Comparison of ENCODE assay signal across 12 cellular contexts in the genomic region with DNA sequence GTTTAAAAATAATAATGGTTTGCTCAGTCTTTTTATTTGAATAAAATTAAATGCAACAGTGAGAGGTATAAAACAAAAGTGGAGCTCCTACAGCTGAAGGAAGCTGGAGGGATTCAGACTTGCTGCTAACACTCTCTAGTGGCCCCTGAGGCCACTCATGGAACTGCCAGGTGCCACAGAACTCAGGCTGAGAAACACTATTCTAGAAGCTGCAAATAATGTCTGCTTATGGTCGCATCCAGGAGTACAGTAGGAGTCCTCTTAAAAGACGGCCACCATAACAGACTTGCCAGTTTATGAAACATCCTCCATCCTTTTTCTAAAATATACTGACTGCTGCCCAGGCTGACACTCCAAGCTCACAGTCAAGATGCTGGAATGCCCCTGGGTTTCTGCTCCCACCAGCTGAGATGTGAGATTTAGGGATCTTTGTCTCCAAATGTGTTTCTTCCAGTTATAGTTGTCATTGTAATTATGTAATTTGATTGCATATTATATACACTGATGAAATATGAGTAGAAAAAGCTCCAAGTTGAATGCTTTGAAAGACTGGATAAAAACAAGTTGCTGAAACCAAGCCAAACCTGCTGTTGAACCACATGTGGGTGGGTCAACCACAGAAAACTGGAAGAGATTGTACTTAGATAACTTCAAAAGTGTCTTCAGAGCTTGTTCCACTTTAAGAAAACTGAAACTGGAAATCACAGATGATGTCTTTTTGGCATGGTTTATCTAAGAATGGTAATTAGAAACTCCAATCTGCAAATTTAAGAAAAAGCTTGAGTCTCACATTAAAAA.
DNase-seq lines count a peak whose midpoint lies in the region; ATAC-seq and TF ChIP-seq lines count a peak whose summit lies in the region.
"Had no signal": no experiment of that assay in that cellular context is flagged by ENCODE, and none has a peak within 500 bp of the region (broad histone marks: within the 10 kb centered on the region; RNA-seq: fewer than 3 reads in every experiment).

No MANE protein-coding gene starts in this region.

- intact Hi-C loops in activated T-helper 1 cell treated with anti-CD3 and anti-CD28 coated beads, Interleukin-12 subunit alpha, Interleukin-12 subunit beta, Interleukin-2, Interleukin-4 antibody, amounts not matched to agents 30 ng/mL and 10 ng/mL and 1 ng/mL, durations not matched to agents 14 hours and 24 hours and 36 hours (cut with micrococcal nuclease): loop anchor here (1.0 to 5.0 kb wide), 5 partner anchors 23 to 261 kb away; a partner anchor contains a TSS
- intact Hi-C loops in naive thymus-derived CD4-positive, alpha-beta T cell (cut with micrococcal nuclease): loop anchor here in 1 of 2 donors (1.0 to 5.0 kb wide), 3 partner anchors 161 to 256 kb away; a partner anchor contains a TSS
- intact Hi-C loops in ascending aorta (cut with DNase I): no loop called here

- CTCF ChIA-PET in activated CD4-positive, alpha-beta T cell treated with anti-CD3 and anti-CD28 coated beads, Interleukin-2, amount 10 ng/mL, durations not matched to agents 7 days and 5 days (lab: Charles Lee): interaction anchor here (0.7 to 1.3 kb wide), 2 partner anchors 22 to 27 kb away, joined by 3 to 4 read pairs; no protein-coding TSS in a partner anchor
- CTCF ChIA-PET in naive thymus-derived CD4-positive, alpha-beta T cell (lab: Charles Lee): interaction anchor here (0.5 to 0.8 kb wide), 4 partner anchors 297 to 1131 kb away, joined by 3 read pairs; no protein-coding TSS in a partner anchor

- peaks cover 0 to 5% of the 10 kb centered on the region in 2 donors for H3K4me1 ChIP-seq in naive thymus-derived CD4-positive, alpha-beta T cell (ENCODE audit: control insufficient read depth in 2 of 2, insufficient read depth in 2 of 2, low read length in 2 of 2)
- no peaks in the 10 kb centered on the region for H3K4me1 ChIP-seq in ascending aorta

- no peak overlapping the region for H3K27ac ChIP-seq in naive thymus-derived CD4-positive, alpha-beta T cell (ENCODE audit: low read depth, low read length)
- H3K27ac ChIP-seq in ascending aorta: no peak overlapping the region

- H3K27me3 ChIP-seq in naive thymus-derived CD4-positive, alpha-beta T cell (ENCODE audit: control insufficient read depth in 2 of 2, insufficient read depth in 2 of 2, low read length in 2 of 2): no peaks in the 10 kb centered on the region
- H3K27me3 ChIP-seq in ascending aorta: no peaks in the 10 kb centered on the region

- H3K36me3 Mint-ChIP-seq in activated CD4-positive, alpha-beta T cell treated with anti-CD3 and anti-CD28 coated beads, Interleukin-2, amount 10 ng/mL, durations not matched to agents 7 days and 5 days (ENCODE audit: low read depth): peaks cover 91% of the 10 kb centered on the region
- H3K36me3 Mint-ChIP-seq in activated T-helper 1 cell treated with anti-CD3 and anti-CD28 coated beads, Interleukin-12 subunit alpha, Interleukin-12 subunit beta, Interleukin-2, Interleukin-4 antibody, amounts not matched to agents 30 ng/mL and 10 ng/mL and 1 ng/mL, durations not matched to agents 14 hours and 24 hours and 36 hours (ENCODE audit: low read depth): peaks cover 73% of the 10 kb centered on the region
- H3K36me3 Mint-ChIP-seq in naive thymus-derived CD4-positive, alpha-beta T cell: peaks cover 42 to 92% (median 88%) of the 10 kb centered on the region in 5 donors

- H3K9me3 ChIP-seq in naive thymus-derived CD4-positive, alpha-beta T cell (ENCODE audit: control insufficient read depth in 2 of 3, low read length in 3 of 3): peaks cover 8 to 67% (median 28%) of the 10 kb centered on the region in 3 experiments
- H3K9me3 ChIP-seq in ascending aorta: peaks cover 21 to 38% of the 10 kb centered on the region in 2 donors

- peaks cover 76% of the 10 kb centered on the region for H3K9me3 Mint-ChIP-seq in activated CD4-positive, alpha-beta T cell treated with anti-CD3 and anti-CD28 coated beads, Interleukin-2, amount 10 ng/mL, durations not matched to agents 7 days and 5 days
- peaks cover 73% of the 10 kb centered on the region for H3K9me3 Mint-ChIP-seq in activated T-helper 1 cell treated with anti-CD3 and anti-CD28 coated beads, Interleukin-12 subunit alpha, Interleukin-12 subunit beta, Interleukin-2, Interleukin-4 antibody, amounts not matched to agents 30 ng/mL and 10 ng/mL and 1 ng/mL, durations not matched to agents 14 hours and 24 hours and 36 hours
- peaks cover 13 to 100% (median 72%) of the 10 kb centered on the region in 11 donors for H3K9me3 Mint-ChIP-seq in naive thymus-derived CD4-positive, alpha-beta T cell

- H3K27me3 Mint-ChIP-seq in activated CD4-positive, alpha-beta T cell treated with anti-CD3 and anti-CD28 coated beads, Interleukin-2, amount 10 ng/mL, durations not matched to agents 7 days and 5 days: no peaks in the 10 kb centered on the region
- no peaks in the 10 kb centered on the region for H3K27me3 Mint-ChIP-seq in activated T-helper 1 cell treated with anti-CD3 and anti-CD28 coated beads, Interleukin-12 subunit alpha, Interleukin-12 subunit beta, Interleukin-2, Interleukin-4 antibody, amounts not matched to agents 30 ng/mL and 10 ng/mL and 1 ng/mL, durations not matched to agents 14 hours and 24 hours and 36 hours (ENCODE audit: insufficient read depth)
- H3K27me3 Mint-ChIP-seq in naive thymus-derived CD4-positive, alpha-beta T cell: no peaks in the 10 kb centered on the region
- H3K27me3 Mint-ChIP-seq: activated T-helper 17 cell treated with anti-CD3 and anti-CD28 coated beads, Interleukin-2, amount 50 U/mL, for 72 hours had no signal

- H3K27ac Mint-ChIP-seq in activated CD4-positive, alpha-beta T cell treated with anti-CD3 and anti-CD28 coated beads, Interleukin-2, amount 10 ng/mL, durations not matched to agents 7 days and 5 days: peak overlapping the region; percentile 90
- peak overlapping the region; percentile 65 for H3K27ac Mint-ChIP-seq in activated T-helper 1 cell treated with anti-CD3 and anti-CD28 coated beads, Interleukin-12 subunit alpha, Interleukin-12 subunit beta, Interleukin-2, Interleukin-4 antibody, amounts not matched to agents 30 ng/mL and 10 ng/mL and 1 ng/mL, durations not matched to agents 14 hours and 24 hours and 36 hours
- peak overlapping the region in 8 of 9 donors; percentile 57 to 95 (median 90) for H3K27ac Mint-ChIP-seq in naive thymus-derived CD4-positive, alpha-beta T cell
- H3K27ac Mint-ChIP-seq: activated T-helper 17 cell treated with anti-CD3 and anti-CD28 coated beads, Interleukin-2, amount 50 U/mL, for 72 hours had no signal

- POLR2A ChIA-PET in activated CD4-positive, alpha-beta T cell treated with anti-CD3 and anti-CD28 coated beads, Interleukin-2, amount 10 ng/mL, durations not matched to agents 7 days and 5 days (lab: Charles Lee): interaction anchor here (0.5 kb wide), 1 partner anchor 213 kb away, joined by 5 read pairs; no protein-coding TSS in a partner anchor
- POLR2A ChIA-PET in naive thymus-derived CD4-positive, alpha-beta T cell (lab: Charles Lee): no interaction called here

- peak; percentile 79 for DNase-seq in activated CD4-positive, alpha-beta T cell treated with anti-CD3 and anti-CD28 coated beads, Interleukin-2, amount 10 ng/mL, durations not matched to agents 7 days and 5 days
- DNase-seq in activated CD4-positive, alpha-beta T cell treated with anti-CD3 and anti-CD28 coated beads for 48 hours: no peak
- DNase-seq in Jurkat, Clone E6-1 (ENCODE audit: low read depth, low spot score): peak; percentile 92
- DNase-seq in activated T-helper 1 cell treated with anti-CD3 and anti-CD28 coated beads, Interleukin-12 subunit alpha, Interleukin-12 subunit beta, Interleukin-2, Interleukin-4 antibody, amounts not matched to agents 30 ng/mL and 10 ng/mL and 1 ng/mL, durations not matched to agents 14 hours and 24 hours and 36 hours (ENCODE audit: low spot score): peak; percentile 59
- DNase-seq in naive thymus-derived CD4-positive, alpha-beta T cell: peak in 8 of 9 donors; percentile 31 to 78 (median 62)
- DNase-seq in NCI-H2029 treated with DMSO at 0.1 percent for 48 hours (lab: John Stamatoyannopoulos, UW) (no peak), ascending aorta (ENCODE audit: low spot score in 2 of 2) (no peak)
- DNase-seq: activated CD4-positive, alpha-beta T cell treated with anti-CD3 and anti-CD28 coated beads for 1 hour; glutamatergic neuron; SW 1271 had no signal

- peaks cover 46% of the 10 kb centered on the region for H3K4me1 Mint-ChIP-seq in activated CD4-positive, alpha-beta T cell treated with anti-CD3 and anti-CD28 coated beads, Interleukin-2, amount 10 ng/mL, durations not matched to agents 7 days and 5 days
- H3K4me1 Mint-ChIP-seq in activated T-helper 1 cell treated with anti-CD3 and anti-CD28 coated beads, Interleukin-12 subunit alpha, Interleukin-12 subunit beta, Interleukin-2, Interleukin-4 antibody, amounts not matched to agents 30 ng/mL and 10 ng/mL and 1 ng/mL, durations not matched to agents 14 hours and 24 hours and 36 hours (ENCODE audit: low read depth): peaks cover 51% of the 10 kb centered on the region
- H3K4me1 Mint-ChIP-seq in naive thymus-derived CD4-positive, alpha-beta T cell: peaks cover 11 to 70% (median 63%) of the 10 kb centered on the region in 7 donors

- ATAC-seq in naive thymus-derived CD4-positive, alpha-beta T cell: peak; percentile 29
- no peak for ATAC-seq in GM19467 (IDR thresholded peaks at IDR 0.05; ENCODE audit: unreplicated experiment)
- ATAC-seq: activated T-helper 17 cell treated with anti-CD3 and anti-CD28 coated beads, Interleukin-2, amount 50 U/mL, for 72 hours had no signal

- peaks cover 0 to 27% (median 10%) of the 10 kb centered on the region in 3 experiments for H3K36me3 ChIP-seq in naive thymus-derived CD4-positive, alpha-beta T cell (ENCODE audit: control insufficient read depth in 2 of 3, insufficient read depth in 3 of 3, low read length in 3 of 3)
- no peaks in the 10 kb centered on the region for H3K36me3 ChIP-seq in ascending aorta

- H3K4me3 Mint-ChIP-seq in activated CD4-positive, alpha-beta T cell treated with anti-CD3 and anti-CD28 coated beads, Interleukin-2, amount 10 ng/mL, durations not matched to agents 7 days and 5 days: no peak overlapping the region
- peak overlapping the region; percentile 49 for H3K4me3 Mint-ChIP-seq in activated T-helper 1 cell treated with anti-CD3 and anti-CD28 coated beads, Interleukin-12 subunit alpha, Interleukin-12 subunit beta, Interleukin-2, Interleukin-4 antibody, amounts not matched to agents 30 ng/mL and 10 ng/mL and 1 ng/mL, durations not matched to agents 14 hours and 24 hours and 36 hours
- H3K4me3 Mint-ChIP-seq in naive thymus-derived CD4-positive, alpha-beta T cell: peak overlapping the region in 8 of 10 donors; percentile 8 to 68 (median 50)
- H3K4me3 Mint-ChIP-seq: activated T-helper 17 cell treated with anti-CD3 and anti-CD28 coated beads, Interleukin-2, amount 50 U/mL, for 72 hours had no signal

- H3K4me3 ChIP-seq in Jurkat, Clone E6-1 (ENCODE audit: low read length): no peak overlapping the region
- H3K4me3 ChIP-seq in naive thymus-derived CD4-positive, alpha-beta T cell (ENCODE audit: low read length): peak overlapping the region; percentile 10
- H3K4me3 ChIP-seq in ascending aorta: no peak overlapping the region

- TF ChIP-seq CTCF in ascending aorta (IDR thresholded peaks at IDR 0.05): no peak

Comparison
In these comparisons a context has a peak if more than half of its experiments do, and no peak if none do; other contexts are left out.
1. DNase-seq: peak in activated CD4-positive, alpha-beta T cell treated with anti-CD3 and anti-CD28 coated beads, Interleukin-2, amount 10 ng/mL, durations not matched to agents 7 days and 5 days (single experiment), Jurkat, Clone E6-1 (single experiment), activated T-helper 1 cell treated with anti-CD3 and anti-CD28 coated beads, Interleukin-12 subunit alpha, Interleukin-12 subunit beta, Interleukin-2, Interleukin-4 antibody, amounts not matched to agents 30 ng/mL and 10 ng/mL and 1 ng/mL, durations not matched to agents 14 hours and 24 hours and 36 hours (single experiment) and naive thymus-derived CD4-positive, alpha-beta T cell (8 of 9); none in activated CD4-positive, alpha-beta T cell treated with anti-CD3 and anti-CD28 coated beads for 48 hours (single experiment), NCI-H2029 treated with DMSO at 0.1 percent for 48 hours (single experiment) and ascending aorta (0 of 2).
2. Peak in every context shown above with its lines, with median percentiles within 50 percentile points of each other: H3K27ac Mint-ChIP-seq.